In genomic region chr5:39755986-39756385, GRCh38 we compare ENCODE assay signal across 11 cellular contexts.
DNase-seq lines count a peak whose midpoint lies in the region; ATAC-seq and TF ChIP-seq lines count a peak whose summit lies in the region.
"Had no signal": no experiment of that assay in that cellular context is flagged by ENCODE, and none has a peak within 500 bp of the region (broad histone marks: within the 10 kb centered on the region; RNA-seq: fewer than 3 reads in every experiment).

No MANE protein-coding gene starts in this region.

- peak overlapping the region; percentile 42 for H3K4me2 ChIP-seq in mammary epithelial cell (ENCODE audit: insufficient read depth, low read depth, low read length)

- H3K79me2 ChIP-seq in mammary epithelial cell (ENCODE audit: insufficient read depth, low read length) = no peaks in the 10 kb centered on the region

- dilution Hi-C loops in mammary epithelial cell (cut with HindIII; ENCODE audit: low sequenced_read_pairs) = no loop called here

- no peak for TF ChIP-seq CTCF in AG04450 (IDR thresholded peaks at IDR 0.05; ENCODE audit: low read depth, low read length)
- TF ChIP-seq CTCF in mammary epithelial cell (conservative IDR thresholded peaks at IDR 0.05 in 1 of 2, IDR thresholded peaks at IDR 0.05 in 1 of 2; ENCODE audit: extremely low read depth in 1 of 2, insufficient read depth in 1 of 2, low read depth in 1 of 2, low read length in 2 of 2) = no peak

- intact Hi-C loops in mammary epithelial cell (cut with micrococcal nuclease) = no loop called here

- no peak overlapping the region for H2AFZ ChIP-seq in mammary epithelial cell (ENCODE audit: low read depth, low read length)

- peak; percentile 79 for DNase-seq in AG04450 (ENCODE audit: low read depth, low spot score)
- peak; percentile 91 for DNase-seq in HT1080 (ENCODE audit: low read depth)
- DNase-seq in mammary epithelial cell = peak; percentile 86
- peak; percentile 72 for DNase-seq in kidney glomerular epithelial cell (lab: John Stamatoyannopoulos, UW)
- no peak for DNase-seq in NCI-H1417 (lab: John Stamatoyannopoulos, UW)
- no peak for DNase-seq in activated CD8-positive, alpha-beta memory T cell treated with anti-CD3 and anti-CD28 coated beads, Interleukin-2, amount 50 U/mL, for 4 hours
- DNase-seq: DMS 273 treated with DMSO at 0.1 percent for 48 hours, natural killer cell had no signal

- H4K20me1 ChIP-seq in mammary epithelial cell (ENCODE audit: insufficient read depth, low read length) = no peaks in the 10 kb centered on the region

- ATAC-seq in GM19463 (IDR thresholded peaks at IDR 0.05; ENCODE audit: unreplicated experiment) (no peak), HG03039 (IDR thresholded peaks at IDR 0.05; ENCODE audit: unreplicated experiment) (no peak)
- ATAC-seq: heart right ventricle, natural killer cell had no signal

- H3K9ac ChIP-seq in mammary epithelial cell (ENCODE audit: insufficient read depth, low read length) = no peak overlapping the region

- CTCF ChIA-PET in AG04450 (lab: Charles Lee) = interaction anchor here (1.0 to 1.3 kb wide), 2 partner anchors 31 to 41 kb away, joined by 3 to 4 read pairs; no protein-coding TSS in a partner anchor
- CTCF ChIA-PET in mammary epithelial cell (lab: Charles Lee; ENCODE audit: low non-redundant PET) = interaction anchor here (0.6 kb wide), 1 partner anchor 10 kb away, joined by 3 read pairs; no protein-coding TSS in a partner anchor

- BruUV-seq in mammary epithelial cell (replicated peaks; lab: Mats Ljungman, UMichigan) = no TSS peak

- H3K9me3 ChIP-seq in AG04450 (ENCODE audit: control insufficient read depth, insufficient read depth, low read length) (no peaks in the 10 kb centered on the region), mammary epithelial cell (replicated peaks; ENCODE audit: insufficient read depth, low read length) (no peaks in the 10 kb centered on the region)

- POLR2A ChIA-PET in AG04450 (lab: Yijun Ruan, JAX) = no interaction called here

- no peaks in the 10 kb centered on the region for H3K27me3 ChIP-seq in AG04450 (ENCODE audit: control insufficient read depth, insufficient read depth, low read length)
- H3K27me3 ChIP-seq in mammary epithelial cell (ENCODE audit: insufficient read depth, low read length) = no peaks in the 10 kb centered on the region
- H3K27me3 ChIP-seq: heart right ventricle had no signal

- H3K27ac ChIP-seq in AG04450 (ENCODE audit: low read depth, low read length) = no peak overlapping the region
- peak overlapping the region; percentile 8 for H3K27ac ChIP-seq in mammary epithelial cell (ENCODE audit: insufficient read depth, low read depth, low read length)

- in situ Hi-C loops in mammary epithelial cell (cut with MboI; ENCODE audit: low sequenced_read_pairs in 2 of 2) = no loop called here

- H3K36me3 ChIP-seq in mammary epithelial cell (ENCODE audit: insufficient read depth, low read length) = no peaks in the 10 kb centered on the region
- H3K36me3 ChIP-seq: heart right ventricle had no signal

- H3K4me3 ChIP-seq in AG04450 (ENCODE audit: low read depth, low read length) (no peak overlapping the region), mammary epithelial cell (replicated peaks in 1 of 3; ENCODE audit: insufficient read depth in 1 of 3, low read depth in 2 of 3, low read length in 3 of 3) (no peak overlapping the region)
- H3K4me3 ChIP-seq: heart right ventricle had no signal

- H3K4me1 ChIP-seq in mammary epithelial cell (ENCODE audit: insufficient read depth, low read length) = peaks cover 18% of the 10 kb centered on the region

Comparison
In these comparisons a context has a peak if more than half of its experiments do, and no peak if none do; other contexts are left out.
1. DNase-seq: peak in AG04450 (single experiment), HT1080 (single experiment), mammary epithelial cell (single experiment) and kidney glomerular epithelial cell (single experiment); none in NCI-H1417 (0 of 3) and activated CD8-positive, alpha-beta memory T cell treated with anti-CD3 and anti-CD28 coated beads, Interleukin-2, amount 50 U/mL, for 4 hours (single experiment).